In genomic region chr6:6494677-6495076, GRCh38 we compare ENCODE assay signal across 8 cellular contexts.
DNase-seq lines count a peak whose midpoint lies in the region; ATAC-seq and TF ChIP-seq lines count a peak whose summit lies in the region.

No MANE protein-coding gene starts in this region.

- no peaks in the 10 kb centered on the region for H3K4me1 ChIP-seq in SK-N-SH (ENCODE audit: control insufficient read depth in 1 of 2, insufficient read depth in 2 of 2, low read depth in 1 of 2, low read length in 1 of 2)

- TF ChIP-seq CTCF in SK-N-SH (IDR thresholded peaks at IDR 0.05) (peak; percentile 40; the same call in 1 of the 2 replicates), fibroblast of villous mesenchyme (IDR thresholded peaks at IDR 0.05; ENCODE audit: insufficient read depth, low read depth, low read length) (peak; percentile 11)

- peak; percentile 15 for DNase-seq in SK-N-SH
- DNase-seq in RPMI8226 = peak; percentile 50
- DNase-seq in fibroblast of villous mesenchyme (ENCODE audit: low read depth) = peak; percentile 3
- peak; percentile 74 for DNase-seq in sciatic nerve (ENCODE audit: low spot score)
- no peak for DNase-seq in hepatic stellate cell (ENCODE audit: low spot score)

- CTCF ChIA-PET in SK-N-SH (lab: Yijun Ruan, JAX) = no interaction called here

- POLR2A ChIA-PET in SK-N-SH (lab: Yijun Ruan, JAX) = no interaction called here

- H3K36me3 ChIP-seq in SK-N-SH (replicated peaks in 1 of 2; ENCODE audit: control insufficient read depth in 1 of 2, insufficient read depth in 2 of 2, low read length in 1 of 2) = no peaks in the 10 kb centered on the region

- H2AFZ ChIP-seq in SK-N-SH (ENCODE audit: low read depth) = no peak overlapping the region

- intact Hi-C loops in sciatic nerve (cut with DNase I) = no loop called here

- ATAC-seq in SK-N-SH treated with all-trans-retinoic acid at 6 μM for 48 hours (no peak), HG03439 (IDR thresholded peaks at IDR 0.05; ENCODE audit: unreplicated experiment) (peak; percentile 62), sciatic nerve (peak; percentile 59), HG03095 (IDR thresholded peaks at IDR 0.05; ENCODE audit: unreplicated experiment) (no peak)

- H4K20me1 ChIP-seq in SK-N-SH (ENCODE audit: insufficient read depth) = no peaks in the 10 kb centered on the region

- H3K27me3 ChIP-seq in SK-N-SH (ENCODE audit: insufficient read depth) = no peaks in the 10 kb centered on the region

- no peak overlapping the region for H3K4me2 ChIP-seq in SK-N-SH

- H3K27ac ChIP-seq in SK-N-SH (ENCODE audit: low read depth in 2 of 2, low read length in 1 of 2) = no peak overlapping the region

- H3K9me2 ChIP-seq in SK-N-SH = no peaks in the 10 kb centered on the region

- TF ChIP-seq EP300 in SK-N-SH (IDR thresholded peaks at IDR 0.05; ENCODE audit: borderline replicate concordance in 1 of 2, low read depth in 1 of 2, low read length in 1 of 2) = no peak

- no peaks in the 10 kb centered on the region for H3K79me2 ChIP-seq in SK-N-SH (ENCODE audit: insufficient read depth)

- H3K4me3 ChIP-seq in SK-N-SH (ENCODE audit: low read depth in 2 of 2, low read length in 1 of 2) (no peak overlapping the region), fibroblast of villous mesenchyme (ENCODE audit: low read depth, low read length) (no peak overlapping the region)

- TF ChIP-seq RAD21 in SK-N-SH (IDR thresholded peaks at IDR 0.05; ENCODE audit: low read length) = peak; percentile 40

- no peaks in the 10 kb centered on the region for H3F3A ChIP-seq in SK-N-SH (replicated peaks; ENCODE audit: insufficient read depth)

- no peaks in the 10 kb centered on the region for H3K9me3 ChIP-seq in SK-N-SH

- WGBS in SK-N-SH (ENCODE audit: low lambda C conversion rate) = 0% methylated on average over 6 of the region's 6 CpGs

- no peak overlapping the region for H3K9ac ChIP-seq in SK-N-SH

TF ChIP-seq in SK-N-SH, 30 proteins besides CTCF, POLR2A, EP300 and RAD21 (continues in another document):
- TF ChIP-seq MXI1 (IDR thresholded peaks at IDR 0.05; ENCODE audit: low read depth, low read length) (no peak), TAF1 (IDR thresholded peaks at IDR 0.05; ENCODE audit: borderline replicate concordance, low read depth, low read length) (no peak), NFIC (IDR thresholded peaks at IDR 0.05; ENCODE audit: borderline replicate concordance) (no peak), ELF1 (IDR thresholded peaks at IDR 0.05) (no peak), USF1 (IDR thresholded peaks at IDR 0.05; ENCODE audit: borderline replicate concordance, low read depth) (no peak), POLR2AphosphoS5 (IDR thresholded peaks at IDR 0.05; ENCODE audit: low read depth, low read length) (no peak), RFX5 (IDR thresholded peaks at IDR 0.05; ENCODE audit: low read length) (no peak), USF2 (IDR thresholded peaks at IDR 0.05; ENCODE audit: borderline replicate concordance, low read depth, low read length) (no peak), FOXM1 (IDR thresholded peaks at IDR 0.05; ENCODE audit: low read depth) (no peak), PBX3 (IDR thresholded peaks at IDR 0.05) (no peak), EZH2phosphoT487 (IDR thresholded peaks at IDR 0.05; ENCODE audit: borderline replicate concordance, low read depth) (no peak), GATA2 (CRISPR knock-in tag; IDR thresholded peaks at IDR 0.05) (no peak), SIN3A (IDR thresholded peaks at IDR 0.05; ENCODE audit: borderline replicate concordance, low read depth, low read length) (no peak), FOXJ3 (CRISPR knock-in tag; IDR thresholded peaks at IDR 0.05) (no peak)

TF ChIP-seq in SK-N-SH treated with all-trans-retinoic acid at 6 μM for 48 hours, 23 proteins besides CTCF, POLR2A, EP300 and RAD21:
- TF ChIP-seq CREB5 (CRISPR knock-in tag; IDR thresholded peaks at IDR 0.05; ENCODE audit: low read depth) (no peak), OSR1 (CRISPR knock-in tag; IDR thresholded peaks at IDR 0.05) (no peak), PPARA (CRISPR knock-in tag; IDR thresholded peaks at IDR 0.05; ENCODE audit: borderline replicate concordance) (no peak), ZFP3 (CRISPR knock-in tag; IDR thresholded peaks at IDR 0.05) (no peak)

Comparison
In these comparisons a context has a peak if more than half of its experiments do, and no peak if none do; other contexts are left out.
1. ATAC-seq: peak in HG03439 (single experiment) and sciatic nerve (single experiment); none in SK-N-SH treated with all-trans-retinoic acid at 6 μM for 48 hours (single experiment) and HG03095 (single experiment).